ENCODE assay signal across 8 cellular contexts in genomic region chr13:111202149-111202548, GRCh38.
DNase-seq lines count a peak whose midpoint lies in the region; ATAC-seq and TF ChIP-seq lines count a peak whose summit lies in the region.

No MANE protein-coding gene starts in this region.

- no peak for ATAC-seq in GM18519 (IDR thresholded peaks at IDR 0.05; ENCODE audit: low FRiP score, unreplicated experiment)

- H3K27ac ChIP-seq in esophagus muscularis mucosa (replicated peaks in 1 of 4) (peak overlapping the region; percentile 6 to 60 (median 35)), osteoblast (ENCODE audit: low read depth, low read length) (peak overlapping the region; percentile 72)

- no peak overlapping the region for H2AFZ ChIP-seq in osteoblast (ENCODE audit: low read length)

- H3K27me3 ChIP-seq in esophagus muscularis mucosa (no peaks in the 10 kb centered on the region), osteoblast (ENCODE audit: insufficient read depth, low read length) (no peaks in the 10 kb centered on the region)

- peaks cover 46 to 66% (median 51%) of the 10 kb centered on the region in 4 donors for H3K4me1 ChIP-seq in esophagus muscularis mucosa
- H3K4me1 ChIP-seq in osteoblast (ENCODE audit: insufficient read depth, low read length): peaks cover 26% of the 10 kb centered on the region

- peaks cover 86% of the 10 kb centered on the region for H3K79me2 ChIP-seq in osteoblast (ENCODE audit: insufficient read depth, low read length)

- TF ChIP-seq CTCF in GM12875 (IDR thresholded peaks at IDR 0.05; ENCODE audit: borderline replicate concordance, insufficient read depth, low read depth, low read length) (no peak), esophagus muscularis mucosa (IDR thresholded peaks at IDR 0.05) (no peak), osteoblast (IDR thresholded peaks at IDR 0.05; ENCODE audit: extremely low read depth, low read depth, low read length) (no peak)

- H4K20me1 ChIP-seq in osteoblast (ENCODE audit: insufficient read depth, low read length): peaks cover 5% of the 10 kb centered on the region

- DNase-seq in NCI-H2029 treated with DMSO at 0.1 percent for 48 hours (lab: John Stamatoyannopoulos, UW) (peak; percentile 84), esophagus muscularis mucosa (ENCODE audit: extremely low spot score) (no peak), osteoblast (ENCODE audit: insufficient read length, low spot score, missing footprints) (no peak), Kasumi-1 (lab: John Stamatoyannopoulos, UW) (no peak), hepatic stellate cell (ENCODE audit: low spot score) (no peak)
- DNase-seq in central memory CD4-positive, alpha-beta T cell: no peak

- TF ChIP-seq POLR2A in esophagus muscularis mucosa (IDR thresholded peaks at IDR 0.05; ENCODE audit: low read depth): no peak

- H3K36me3 ChIP-seq in esophagus muscularis mucosa (peaks cover 0 to 23% (median 8%) of the 10 kb centered on the region in 4 donors), osteoblast (ENCODE audit: insufficient read depth, low read length) (no peaks in the 10 kb centered on the region)

- intact Hi-C loops in esophagus muscularis mucosa (cut with DNase I): no loop called here

- TF ChIP-seq EP300 in esophagus muscularis mucosa (IDR thresholded peaks at IDR 0.05): no peak

- WGBS in esophagus muscularis mucosa: 94% methylated on average over 4 of the region's 4 CpGs

- no peak overlapping the region for H3K4me2 ChIP-seq in osteoblast (ENCODE audit: insufficient read depth, low read length)

- H3K9me3 ChIP-seq in esophagus muscularis mucosa: no peaks in the 10 kb centered on the region
- no peaks in the 10 kb centered on the region for H3K9me3 ChIP-seq in osteoblast (ENCODE audit: low read depth, low read length)

- H3K4me3 ChIP-seq in GM12875 (ENCODE audit: low read depth, low read length): peak overlapping the region; percentile 26
- H3K4me3 ChIP-seq in esophagus muscularis mucosa: no peak overlapping the region
- H3K4me3 ChIP-seq in osteoblast (ENCODE audit: insufficient read depth, low read length): no peak overlapping the region
